ENCODE assay signal across 10 cellular contexts in the genomic region with DNA sequence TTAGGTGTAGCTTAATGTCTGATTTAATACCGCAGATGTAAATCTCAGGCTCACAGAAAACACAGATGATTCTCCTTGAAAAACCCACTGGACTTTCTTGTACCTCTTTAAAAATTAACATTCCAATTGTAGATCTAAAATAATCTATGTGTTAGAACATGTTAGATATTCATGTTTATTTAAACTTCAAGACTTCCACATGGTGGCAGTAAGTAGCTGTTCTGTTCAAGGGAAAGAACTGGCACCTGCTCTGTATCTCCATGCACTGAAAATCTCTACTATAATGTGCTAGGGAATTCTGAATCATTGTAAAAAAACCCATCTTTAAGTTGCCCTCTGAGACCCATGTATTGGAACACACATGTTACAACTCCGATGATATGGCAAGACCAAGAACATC.
A peak's percentile ranks its signal among the peaks of the same experiment; 100 is the strongest.
DNase-seq lines count a peak whose midpoint lies in the region; ATAC-seq, FAIRE-seq and TF ChIP-seq lines count a peak whose summit lies in the region.
"Had no signal": no experiment of that assay in that cellular context is flagged by ENCODE, and none has a peak within 500 bp of the region (broad histone marks: within the 10 kb centered on the region; RNA-seq: fewer than 3 reads in every experiment).

No MANE protein-coding gene starts in this region.

- H3K27me3 ChIP-seq in RWPE2 (ENCODE audit: insufficient read depth, poor library complexity, severe bottlenecking) (no peaks in the 10 kb centered on the region), MG63 (no peaks in the 10 kb centered on the region)

- no peak overlapping the region for H3K27ac ChIP-seq in RWPE2 (ENCODE audit: poor library complexity, severe bottlenecking)

- no peaks in the 10 kb centered on the region for H3K4me1 ChIP-seq in RWPE2 (ENCODE audit: insufficient read depth, poor library complexity, severe bottlenecking)

- DNase-seq in HPDE6-E6E7 (ENCODE audit: extremely low spot score): peak; percentile 1
- no peak for DNase-seq in RWPE2 (ENCODE audit: low spot score)
- DNase-seq in iPS-NIHi11 (ENCODE audit: low spot score): peak; percentile 9
- DNase-seq in T1000 (lab: John Stamatoyannopoulos, UW): no peak
- DNase-seq in MG63: no peak
- DNase-seq: NCI-H187 treated with DMSO at 0.1 percent for 48 hours had no signal

- peak; percentile 60 for TF ChIP-seq CTCF in RWPE2 (IDR thresholded peaks at IDR 0.05; ENCODE audit: poor library complexity, severe bottlenecking)

- ATAC-seq in RWPE2 (ENCODE audit: low read depth) (peak; percentile 51; the same call in 1 of the 3 replicates), GM19452 (IDR thresholded peaks at IDR 0.05; ENCODE audit: unreplicated experiment) (no peak), GM21390 (IDR thresholded peaks at IDR 0.05; ENCODE audit: unreplicated experiment) (no peak)

- H3K9me3 ChIP-seq in RWPE2 (ENCODE audit: severe bottlenecking) (no peaks in the 10 kb centered on the region), MG63 (no peaks in the 10 kb centered on the region)

- H3K36me3 ChIP-seq in RWPE2 (ENCODE audit: low read depth): no peaks in the 10 kb centered on the region
- H3K36me3 ChIP-seq in MG63: no peaks in the 10 kb centered on the region

- peak; percentile 85 for FAIRE-seq in A204.1 (lab: Jason Lieb, UNC)
- FAIRE-seq: frontal cortex had no signal

- H3K4me3 ChIP-seq in RWPE2 (ENCODE audit: severe bottlenecking): no peak overlapping the region
- no peak overlapping the region for H3K4me3 ChIP-seq in MG63

Comparison
In these comparisons a context has a peak if more than half of its experiments do, and no peak if none do; other contexts are left out.
1. DNase-seq: peak in HPDE6-E6E7 (single experiment) and iPS-NIHi11 (single experiment); none in RWPE2 (single experiment), T1000 (single experiment) and MG63 (single experiment).